ENCODE assay signal across 8 cellular contexts in genomic region chr15:80404057-80404718, GRCh38. TPM values are rescaled to one million over a fixed set of nuclear protein-coding genes. Genes with fewer than 3 reads are reported as not detected.
DNase-seq lines count a peak whose midpoint lies in the region; ATAC-seq and TF ChIP-seq lines count a peak whose summit lies in the region.

Gene ARNT2, plus strand, starts transcription at chr15:80404382. Its CDS starts 134 bp downstream, at chr15:80404516.

- ATAC-seq in HG02870 (IDR thresholded peaks at IDR 0.05; ENCODE audit: unreplicated experiment) (no peak), HG03097 (IDR thresholded peaks at IDR 0.05; ENCODE audit: low FRiP score, unreplicated experiment) (no peak)

- 3% methylated on average over 8 of the region's 97 CpGs for WGBS in SK-N-SH (ENCODE audit: low lambda C conversion rate)
- no CpG with 5 or more reads among the region's 97 CpGs for WGBS in neuronal stem cell (ENCODE audit: extremely low coverage in 2 of 2, insufficient read length in 2 of 2, insufficient replicate concordance in 1 of 2), 2 donors

- TF ChIP-seq RAD21 in SK-N-SH (IDR thresholded peaks at IDR 0.05; ENCODE audit: low read length): no peak

- DNase-seq in NCI-H524 (lab: John Stamatoyannopoulos, UW) (peak; percentile 33 to 59), NCI-H524 treated with DMSO at 0.1 percent for 48 hours (lab: John Stamatoyannopoulos, UW) (no peak), SK-N-SH (peak; percentile 91), fibroblast of the aortic adventitia (ENCODE audit: low read depth) (no peak), neuronal stem cell (ENCODE audit: low spot score) (peak; percentile 66), NCI-H446 treated with DMSO at 0.1 percent for 48 hours (lab: John Stamatoyannopoulos, UW) (no peak)

- H2AFZ ChIP-seq in SK-N-SH (ENCODE audit: low read depth) (peak within 1 kb of the TSS; percentile 87), neuronal stem cell (ENCODE audit: low read length) (peak within 1 kb of the TSS; percentile 95)

- CTCF ChIA-PET in SK-N-SH (lab: Yijun Ruan, JAX): interaction anchor here (1.3 kb wide), 1 partner anchor 10 kb away, joined by 3 read pairs; no protein-coding TSS in a partner anchor

- H2AK5ac ChIP-seq in neuronal stem cell (ENCODE audit: low read depth, low read length): peak within 1 kb of the TSS; percentile 33

- no peaks in the 10 kb centered on the region for H3F3A ChIP-seq in SK-N-SH (replicated peaks; ENCODE audit: insufficient read depth)

- no peak for TF ChIP-seq CTCF in SK-N-SH (IDR thresholded peaks at IDR 0.05)
- TF ChIP-seq CTCF in fibroblast of the aortic adventitia (IDR thresholded peaks at IDR 0.05; ENCODE audit: insufficient read depth, low read length): no peak

- peak within 1 kb of the TSS; percentile 17 for H2BK5ac ChIP-seq in neuronal stem cell (ENCODE audit: low read length)

- peak within 1 kb of the TSS; percentile 97 for H3K18ac ChIP-seq in neuronal stem cell (ENCODE audit: low read length)

- H4K8ac ChIP-seq in neuronal stem cell (ENCODE audit: low read depth, low read length): no peak within 1 kb of the TSS

- peak within 1 kb of the TSS; percentile 80 for H3K9ac ChIP-seq in SK-N-SH
- peak within 1 kb of the TSS; percentile 94 for H3K9ac ChIP-seq in neuronal stem cell (ENCODE audit: low read depth, low read length, poor library complexity)

- H3K27ac ChIP-seq in SK-N-SH (ENCODE audit: low read depth in 2 of 2, low read length in 1 of 2) (peak within 1 kb of the TSS; percentile 39 to 87; a peak in 3 of 4 replicates), neuronal stem cell (replicated peaks; ENCODE audit: low read length) (peak within 1 kb of the TSS; percentile 75)

- H2BK120ac ChIP-seq in neuronal stem cell (ENCODE audit: low read depth, low read length): no peak within 1 kb of the TSS

- H4K91ac ChIP-seq in neuronal stem cell (ENCODE audit: low read depth, low read length, poor library complexity): peak within 1 kb of the TSS; percentile 34

- POLR2A ChIA-PET in SK-N-SH (lab: Yijun Ruan, JAX): no interaction called here

- H3K4ac ChIP-seq in neuronal stem cell (ENCODE audit: low read length): peak within 1 kb of the TSS; percentile 67

- no peak within 1 kb of the TSS for H2BK12ac ChIP-seq in neuronal stem cell (ENCODE audit: low read length)

- peaks cover 3% of the 10 kb centered on the region for H3K79me1 ChIP-seq in neuronal stem cell (ENCODE audit: low read depth, low read length)

- peaks cover 24% of the 10 kb centered on the region; the same call in 1 of the 2 replicates for H3K79me2 ChIP-seq in SK-N-SH (ENCODE audit: insufficient read depth)

- peak within 1 kb of the TSS; percentile 93 for H3K4me2 ChIP-seq in SK-N-SH
- H3K4me2 ChIP-seq in neuronal stem cell (ENCODE audit: insufficient read depth, low read length, poor library complexity, severe bottlenecking): peak within 1 kb of the TSS; percentile 84

- H3K27me3 ChIP-seq in SK-N-SH (ENCODE audit: insufficient read depth): no peaks in the 10 kb centered on the region
- no peaks in the 10 kb centered on the region for H3K27me3 ChIP-seq in neuronal stem cell (ENCODE audit: control insufficient read depth in 3 of 3, insufficient read depth in 3 of 3, low read depth in 1 of 3, low read length in 3 of 3)

- H4K20me1 ChIP-seq in SK-N-SH (ENCODE audit: insufficient read depth): no peaks in the 10 kb centered on the region

- H3K9me2 ChIP-seq in SK-N-SH: no peaks in the 10 kb centered on the region

- H3K36me3 ChIP-seq in SK-N-SH (replicated peaks in 1 of 2; ENCODE audit: control insufficient read depth in 1 of 2, insufficient read depth in 2 of 2, low read length in 1 of 2): no peaks in the 10 kb centered on the region
- peaks cover 0 to 29% of the 10 kb centered on the region in 2 donors for H3K36me3 ChIP-seq in neuronal stem cell (replicated peaks in 1 of 2; ENCODE audit: control insufficient read depth in 2 of 2, insufficient read depth in 2 of 2, low read length in 2 of 2)

- no peak within 1 kb of the TSS for H3K23ac ChIP-seq in neuronal stem cell (ENCODE audit: low read depth, low read length, poor library complexity)

- H3K4me1 ChIP-seq in SK-N-SH (ENCODE audit: control insufficient read depth in 1 of 2, insufficient read depth in 2 of 2, low read depth in 1 of 2, low read length in 1 of 2) (peaks cover 6 to 17% of the 10 kb centered on the region in 2 experiments; a peak in 2 of 4 replicates), neuronal stem cell (ENCODE audit: control insufficient read depth in 2 of 2, insufficient read depth in 1 of 2, low read depth in 1 of 2, low read length in 2 of 2) (peaks cover 15 to 17% of the 10 kb centered on the region in 2 donors)

- TF ChIP-seq EP300 in SK-N-SH (IDR thresholded peaks at IDR 0.05; ENCODE audit: borderline replicate concordance in 1 of 2, low read depth in 1 of 2, low read length in 1 of 2): no peak

- H3K9me3 ChIP-seq in SK-N-SH: no peaks in the 10 kb centered on the region
- no peaks in the 10 kb centered on the region for H3K9me3 ChIP-seq in neuronal stem cell (replicated peaks in 1 of 2; ENCODE audit: control insufficient read depth in 2 of 2, insufficient read depth in 1 of 2, low read depth in 1 of 2, low read length in 2 of 2)

- peak within 1 kb of the TSS; percentile 59 for H2BK15ac ChIP-seq in neuronal stem cell (ENCODE audit: low read length)

- peak within 1 kb of the TSS; percentile 59 for H3K14ac ChIP-seq in neuronal stem cell (ENCODE audit: low read length)

- H3K4me3 ChIP-seq in SK-N-SH (ENCODE audit: low read depth in 2 of 2, low read length in 1 of 2) (peak within 1 kb of the TSS; percentile 83 to 85), fibroblast of the aortic adventitia (ENCODE audit: low read depth, low read length) (peak within 1 kb of the TSS; percentile 63), neuronal stem cell (ENCODE audit: low read length in 2 of 2) (peak within 1 kb of the TSS; percentile 68 to 95)

TF ChIP-seq in SK-N-SH, 30 proteins besides CTCF, POLR2A, EP300 and RAD21 (continues in another document):
- TF ChIP-seq POLR2AphosphoS5 (IDR thresholded peaks at IDR 0.05; ENCODE audit: low read depth, low read length): peak; percentile 44; the same call in 1 of the 2 replicates
- no peak for TF ChIP-seq RCOR1 (IDR thresholded peaks at IDR 0.05; ENCODE audit: low read length)
- TF ChIP-seq YY1 (IDR thresholded peaks at IDR 0.05; ENCODE audit: low read depth): no peak
- TF ChIP-seq, protein P1, sequence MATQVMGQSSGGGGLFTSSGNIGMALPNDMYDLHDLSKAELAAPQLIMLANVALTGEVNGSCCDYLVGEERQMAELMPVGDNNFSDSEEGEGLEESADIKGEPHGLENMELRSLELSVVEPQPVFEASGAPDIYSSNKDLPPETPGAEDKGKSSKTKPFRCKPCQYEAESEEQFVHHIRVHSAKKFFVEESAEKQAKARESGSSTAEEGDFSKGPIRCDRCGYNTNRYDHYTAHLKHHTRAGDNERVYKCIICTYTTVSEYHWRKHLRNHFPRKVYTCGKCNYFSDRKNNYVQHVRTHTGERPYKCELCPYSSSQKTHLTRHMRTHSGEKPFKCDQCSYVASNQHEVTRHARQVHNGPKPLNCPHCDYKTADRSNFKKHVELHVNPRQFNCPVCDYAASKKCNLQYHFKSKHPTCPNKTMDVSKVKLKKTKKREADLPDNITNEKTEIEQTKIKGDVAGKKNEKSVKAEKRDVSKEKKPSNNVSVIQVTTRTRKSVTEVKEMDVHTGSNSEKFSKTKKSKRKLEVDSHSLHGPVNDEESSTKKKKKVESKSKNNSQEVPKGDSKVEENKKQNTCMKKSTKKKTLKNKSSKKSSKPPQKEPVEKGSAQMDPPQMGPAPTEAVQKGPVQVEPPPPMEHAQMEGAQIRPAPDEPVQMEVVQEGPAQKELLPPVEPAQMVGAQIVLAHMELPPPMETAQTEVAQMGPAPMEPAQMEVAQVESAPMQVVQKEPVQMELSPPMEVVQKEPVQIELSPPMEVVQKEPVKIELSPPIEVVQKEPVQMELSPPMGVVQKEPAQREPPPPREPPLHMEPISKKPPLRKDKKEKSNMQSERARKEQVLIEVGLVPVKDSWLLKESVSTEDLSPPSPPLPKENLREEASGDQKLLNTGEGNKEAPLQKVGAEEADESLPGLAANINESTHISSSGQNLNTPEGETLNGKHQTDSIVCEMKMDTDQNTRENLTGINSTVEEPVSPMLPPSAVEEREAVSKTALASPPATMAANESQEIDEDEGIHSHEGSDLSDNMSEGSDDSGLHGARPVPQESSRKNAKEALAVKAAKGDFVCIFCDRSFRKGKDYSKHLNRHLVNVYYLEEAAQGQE (IDR thresholded peaks at IDR 0.05; ENCODE audit: low read depth, low read length): no peak
- TF ChIP-seq TCF12 (IDR thresholded peaks at IDR 0.05): no peak
- TF ChIP-seq EZH2phosphoT487 (IDR thresholded peaks at IDR 0.05; ENCODE audit: borderline replicate concordance, low read depth): no peak
- TF ChIP-seq NRF1 (IDR thresholded peaks at IDR 0.05; ENCODE audit: low read depth, low read length): no peak
- peak; percentile 92 for TF ChIP-seq ZBTB33 (IDR thresholded peaks at IDR 0.05; ENCODE audit: borderline replicate concordance, low read depth)
- peak; percentile 6; the same call in 1 of the 2 replicates for TF ChIP-seq TAF1 (IDR thresholded peaks at IDR 0.05; ENCODE audit: borderline replicate concordance, low read depth, low read length)
- no peak for TF ChIP-seq FOXJ3 (CRISPR knock-in tag; IDR thresholded peaks at IDR 0.05)

RNA-seq across cellular contexts. Expression of gene ARNT2, which starts in this region (rescaled TPM):
- 14.1 and 17.0 TPM in 2 replicates for polyA plus RNA-seq in SK-N-SH (2012; rRNA removed)
- 13.5 and 17.2 TPM in 2 replicates for polyA plus RNA-seq in SK-N-SH (2012; cell fraction: cytosol; rRNA removed)
- polyA plus RNA-seq in SK-N-SH (2012; cell fraction: nucleus; rRNA removed): 17.9 and 22.5 TPM in 2 replicates
- 9.4 and 12.7 TPM in 2 replicates for total RNA-seq in fibroblast of the aortic adventitia (ENCODE audit: low replicate concordance)
- polyA plus RNA-seq in neuronal stem cell (2013, experiment 1 of 2): 31.2 TPM
- polyA plus RNA-seq in neuronal stem cell (2013, experiment 2 of 2): 31.5 TPM

Comparison
In these comparisons a context has a peak if more than half of its experiments do, and no peak if none do; other contexts are left out.
1. DNase-seq: peak in NCI-H524 (2 of 2), SK-N-SH (single experiment) and neuronal stem cell (single experiment); none in NCI-H524 treated with DMSO at 0.1 percent for 48 hours (single experiment), fibroblast of the aortic adventitia (single experiment) and NCI-H446 treated with DMSO at 0.1 percent for 48 hours (single experiment).
2. Peak in every context shown above with its lines, with median percentiles within 50 percentile points of each other: H3K4me3 ChIP-seq.